2 cellular contexts compared by ENCODE assay signal in the genomic region with DNA sequence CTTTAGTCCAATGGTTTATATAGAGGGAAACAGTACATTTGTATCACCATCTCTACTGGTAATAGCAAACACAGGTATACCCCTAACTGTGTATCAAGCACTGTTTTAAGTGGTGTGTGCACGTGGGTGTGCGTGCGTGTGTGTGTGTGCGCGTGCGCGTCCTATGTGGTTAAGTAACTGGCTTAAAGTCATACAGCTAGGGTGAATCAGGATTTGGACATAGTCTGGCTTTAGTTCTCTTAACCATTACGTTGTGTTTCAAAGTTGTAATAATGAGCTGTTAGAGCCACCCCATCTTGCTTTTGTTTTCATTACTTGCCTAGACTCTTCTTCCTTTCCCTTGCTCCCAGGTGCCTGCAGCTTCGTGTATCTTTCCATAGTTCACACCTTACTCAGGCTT.
TF ChIP-seq lines count a peak whose summit lies in the region.

No MANE protein-coding gene starts in this region.

TF ChIP-seq in SK-N-SH, 30 proteins besides CTCF, POLR2A, EP300 and RAD21 (continued from another document):
- TF ChIP-seq PBX3 (IDR thresholded peaks at IDR 0.05) (no peak), TAF1 (IDR thresholded peaks at IDR 0.05; ENCODE audit: borderline replicate concordance, low read depth, low read length) (no peak), CHD2 (IDR thresholded peaks at IDR 0.05; ENCODE audit: low read length, partially characterized antibody) (no peak), RCOR1 (IDR thresholded peaks at IDR 0.05; ENCODE audit: low read length) (no peak), ELF1 (IDR thresholded peaks at IDR 0.05) (no peak)

TF ChIP-seq in SK-N-SH treated with all-trans-retinoic acid at 6 μM for 48 hours, 23 proteins besides CTCF, POLR2A, EP300 and RAD21 (continued from another document):
- TF ChIP-seq, protein P1, sequence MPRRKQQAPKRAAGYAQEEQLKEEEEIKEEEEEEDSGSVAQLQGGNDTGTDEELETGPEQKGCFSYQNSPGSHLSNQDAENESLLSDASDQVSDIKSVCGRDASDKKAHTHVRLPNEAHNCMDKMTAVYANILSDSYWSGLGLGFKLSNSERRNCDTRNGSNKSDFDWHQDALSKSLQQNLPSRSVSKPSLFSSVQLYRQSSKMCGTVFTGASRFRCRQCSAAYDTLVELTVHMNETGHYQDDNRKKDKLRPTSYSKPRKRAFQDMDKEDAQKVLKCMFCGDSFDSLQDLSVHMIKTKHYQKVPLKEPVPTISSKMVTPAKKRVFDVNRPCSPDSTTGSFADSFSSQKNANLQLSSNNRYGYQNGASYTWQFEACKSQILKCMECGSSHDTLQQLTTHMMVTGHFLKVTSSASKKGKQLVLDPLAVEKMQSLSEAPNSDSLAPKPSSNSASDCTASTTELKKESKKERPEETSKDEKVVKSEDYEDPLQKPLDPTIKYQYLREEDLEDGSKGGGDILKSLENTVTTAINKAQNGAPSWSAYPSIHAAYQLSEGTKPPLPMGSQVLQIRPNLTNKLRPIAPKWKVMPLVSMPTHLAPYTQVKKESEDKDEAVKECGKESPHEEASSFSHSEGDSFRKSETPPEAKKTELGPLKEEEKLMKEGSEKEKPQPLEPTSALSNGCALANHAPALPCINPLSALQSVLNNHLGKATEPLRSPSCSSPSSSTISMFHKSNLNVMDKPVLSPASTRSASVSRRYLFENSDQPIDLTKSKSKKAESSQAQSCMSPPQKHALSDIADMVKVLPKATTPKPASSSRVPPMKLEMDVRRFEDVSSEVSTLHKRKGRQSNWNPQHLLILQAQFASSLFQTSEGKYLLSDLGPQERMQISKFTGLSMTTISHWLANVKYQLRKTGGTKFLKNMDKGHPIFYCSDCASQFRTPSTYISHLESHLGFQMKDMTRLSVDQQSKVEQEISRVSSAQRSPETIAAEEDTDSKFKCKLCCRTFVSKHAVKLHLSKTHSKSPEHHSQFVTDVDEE (CRISPR knock-in tag; IDR thresholded peaks at IDR 0.05), result no peak
- TF ChIP-seq TCF4 (CRISPR knock-in tag; IDR thresholded peaks at IDR 0.05; ENCODE audit: borderline replicate concordance) (no peak), ZC3H10 (CRISPR knock-in tag; IDR thresholded peaks at IDR 0.05) (no peak), ESRRG (CRISPR knock-in tag; IDR thresholded peaks at IDR 0.05) (no peak), GLIS3 (CRISPR knock-in tag; IDR thresholded peaks at IDR 0.05) (no peak), ZNF70 (CRISPR knock-in tag; IDR thresholded peaks at IDR 0.05) (no peak), CSRNP3 (CRISPR knock-in tag; IDR thresholded peaks at IDR 0.05) (no peak), ZFP30 (CRISPR knock-in tag; IDR thresholded peaks at IDR 0.05) (no peak)
